In the genomic region with DNA sequence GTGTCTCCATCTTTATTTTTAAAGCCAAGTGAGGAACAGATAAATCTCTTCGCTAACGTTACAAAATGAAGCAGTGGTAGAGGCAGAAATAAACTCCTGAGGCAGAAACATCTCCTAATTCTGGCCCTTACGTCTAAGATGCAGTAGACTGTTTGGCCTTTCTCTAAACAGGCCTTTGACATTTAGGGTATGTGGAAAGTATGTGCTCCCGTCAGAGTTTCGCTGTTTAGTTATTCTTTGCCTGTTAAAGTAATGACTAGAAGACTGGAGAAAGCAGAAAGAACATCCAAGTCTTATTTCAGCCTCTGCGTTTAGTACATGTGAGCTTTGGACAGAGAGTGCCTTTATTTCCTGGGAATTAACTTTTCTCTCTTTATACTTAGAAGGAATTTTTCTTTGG, we compare ENCODE assay signal across 1 cellular context.
TF ChIP-seq lines count a peak whose summit lies in the region.

No MANE protein-coding gene starts in this region.

TF ChIP-seq in IMR-90, 13 proteins besides CTCF, POLR2A, EP300 and RAD21:
- TF ChIP-seq FOS (IDR thresholded peaks at IDR 0.05; ENCODE audit: low read depth, low read length) = no peak
- no peak for TF ChIP-seq CHD1 (IDR thresholded peaks at IDR 0.05; ENCODE audit: low read depth, low read length)
- TF ChIP-seq ELK1 (IDR thresholded peaks at IDR 0.05; ENCODE audit: borderline replicate concordance, low read depth, low read length) = no peak
- no peak for TF ChIP-seq CEBPB (IDR thresholded peaks at IDR 0.05; ENCODE audit: low read depth, low read length)
- TF ChIP-seq RFX5 (IDR thresholded peaks at IDR 0.05; ENCODE audit: low read depth, low read length) = no peak
